Comparison of ENCODE assay signal across 22 cellular contexts in genomic region chr16:58422809-58423208, GRCh38. TPM values are rescaled to one million over a fixed set of nuclear protein-coding genes. Genes with fewer than 3 reads are reported as not detected.
A peak's percentile ranks its signal among the peaks of the same experiment; 100 is the strongest.
DNase-seq lines count a peak whose midpoint lies in the region; ATAC-seq, FAIRE-seq and TF ChIP-seq lines count a peak whose summit lies in the region.
"Had no signal": no experiment of that assay in that cellular context is flagged by ENCODE, and none has a peak within 500 bp of the region (broad histone marks: within the 10 kb centered on the region; RNA-seq: fewer than 3 reads in every experiment).

No MANE protein-coding gene starts in this region.

- H3K4me3 ChIP-seq in OCI-LY7 (ENCODE audit: low read depth, low read length, poor library complexity, severe bottlenecking) (peak overlapping the region; percentile 71), left ventricle myocardium inferior (peak overlapping the region; percentile 59), upper lobe of left lung (no peak overlapping the region)

- H3K36me3 ChIP-seq in OCI-LY7 (ENCODE audit: insufficient read depth, low read length) = peaks cover 28% of the 10 kb centered on the region
- H3K36me3 ChIP-seq in left ventricle myocardium inferior = no peaks in the 10 kb centered on the region
- H3K36me3 ChIP-seq in upper lobe of left lung = no peaks in the 10 kb centered on the region

- no peaks in the 10 kb centered on the region for H4K20me1 ChIP-seq in OCI-LY7 (ENCODE audit: insufficient read depth, low read length)

- BruUV-seq in OCI-LY7 (replicated peaks; lab: Mats Ljungman, UMichigan) = no TSS peak

- no peaks in the 10 kb centered on the region for H3K9me3 ChIP-seq in OCI-LY7 (ENCODE audit: low read length)
- H3K9me3 ChIP-seq in left ventricle myocardium inferior (replicated peaks) = no peaks in the 10 kb centered on the region
- no peaks in the 10 kb centered on the region for H3K9me3 ChIP-seq in upper lobe of left lung

- peaks cover 66% of the 10 kb centered on the region; the same call in 1 of the 2 replicates for H3K79me2 ChIP-seq in OCI-LY7 (ENCODE audit: insufficient read depth, low read depth, low read length)

- intact Hi-C loops in OCI-LY7 (cut with micrococcal nuclease; ENCODE audit: unreplicated experiment) = no loop called here
- intact Hi-C loops in left ventricle myocardium inferior (cut with micrococcal nuclease) = no loop called here

- H3K9me2 ChIP-seq in OCI-LY7 (ENCODE audit: insufficient read depth, low read length) = no peaks in the 10 kb centered on the region

- H3K27me3 ChIP-seq in left ventricle myocardium inferior (ENCODE audit: low read depth) = no peaks in the 10 kb centered on the region
- no peaks in the 10 kb centered on the region for H3K27me3 ChIP-seq in upper lobe of left lung

- ATAC-seq in HG03135 (IDR thresholded peaks at IDR 0.05; ENCODE audit: unreplicated experiment) (no peak), upper lobe of left lung (ENCODE audit: low FRiP score in 2 of 2) (no peak)
- ATAC-seq: HCT116, HepG2, SK-N-SH treated with all-trans-retinoic acid at 6 μM for 48 hours had no signal

- TF ChIP-seq CTCF in OCI-LY7 (conservative IDR thresholded peaks at IDR 0.05; ENCODE audit: low read length) (no peak), left ventricle myocardium inferior (IDR thresholded peaks at IDR 0.05; ENCODE audit: borderline replicate concordance) (no peak), upper lobe of left lung (IDR thresholded peaks at IDR 0.05) (no peak)

- H3K4me1 ChIP-seq in OCI-LY7 (ENCODE audit: insufficient read depth, low read length, poor library complexity, severe bottlenecking) (peaks cover 99% of the 10 kb centered on the region), left ventricle myocardium inferior (peaks cover 52% of the 10 kb centered on the region), upper lobe of left lung (peaks cover 0 to 16% (median 9%) of the 10 kb centered on the region in 4 donors)

- peak overlapping the region; percentile 72 for H3K4me2 ChIP-seq in OCI-LY7 (ENCODE audit: low read length)

- POLR2A ChIA-PET in OCI-LY7 (lab: Charles Lee) = interaction anchor here (8.3 kb wide), 1 partner anchor 32 kb away, joined by 66 read pairs; the partner anchor contains the start of gene GINS3

- no peak overlapping the region; the same call in 1 of the 2 replicates for H2AFZ ChIP-seq in OCI-LY7 (ENCODE audit: low read length)

- H3K27ac ChIP-seq in OCI-LY7 (ENCODE audit: low read depth, low read length, poor library complexity, severe bottlenecking) = peak overlapping the region; percentile 100
- H3K27ac ChIP-seq in left ventricle myocardium inferior (replicated peaks) = peak overlapping the region; percentile 95
- no peak overlapping the region for H3K27ac ChIP-seq in upper lobe of left lung
- H3K27ac ChIP-seq: 22Rv1 had no signal

- DNase-seq in DMS 273 (lab: John Stamatoyannopoulos, UW; ENCODE audit: unreplicated experiment) = peak; percentile 20
- DNase-seq in DMS 273 treated with DMSO at 0.1 percent for 48 hours (lab: John Stamatoyannopoulos, UW) = no peak
- no peak for DNase-seq in GM12891 (ENCODE audit: insufficient read length, low spot score)
- DNase-seq in OCI-LY7 (ENCODE audit: low spot score) = no peak
- DNase-seq in left ventricle myocardium inferior = peak; percentile 46
- DNase-seq in kidney tubule cell (ENCODE audit: low spot score) = no peak
- DNase-seq in upper lobe of left lung = no peak
- DNase-seq: AML-193; CD4-positive, CD25-positive, alpha-beta regulatory T cell; COR-L47; GOT3; KBM-7; MV-4-11; NCI-H1417; NCI-H1930; NCI-H446; SIG-M5 had no signal

- 81 to 82% methylated on average over 4 of the region's 4 CpGs for WGBS in upper lobe of left lung, 2 donors

- TF ChIP-seq POLR2A in GM12891 (IDR thresholded peaks at IDR 0.05; ENCODE audit: low read depth, low read length) (no peak), upper lobe of left lung (IDR thresholded peaks at IDR 0.05) (no peak)

- TF ChIP-seq EP300 in upper lobe of left lung (IDR thresholded peaks at IDR 0.05) = no peak

- peak; percentile 28 for FAIRE-seq in GM12891 (lab: Jason Lieb, UNC)
- FAIRE-seq: HepG2 had no signal

- CTCF ChIA-PET in OCI-LY7 (lab: Charles Lee; ENCODE audit: unreplicated experiment) = no interaction called here

TF ChIP-seq in GM12891, 5 proteins besides CTCF, POLR2A, EP300 and RAD21:
- TF ChIP-seq POU2F2 (IDR thresholded peaks at IDR 0.05; ENCODE audit: low read depth, low read length) = no peak
- TF ChIP-seq PAX5 (IDR thresholded peaks at IDR 0.05; ENCODE audit: insufficient read depth, low read length, severe bottlenecking) = no peak
- TF ChIP-seq POLR2AphosphoS5 (IDR thresholded peaks at IDR 0.05; ENCODE audit: low read depth, low read length) = no peak
- no peak for TF ChIP-seq SPI1 (IDR thresholded peaks at IDR 0.05; ENCODE audit: low read depth, low read length)
- TF ChIP-seq TAF1 (IDR thresholded peaks at IDR 0.05; ENCODE audit: low read depth, low read length) = no peak

RNA-seq across cellular contexts. Expression of gene GINS3, which starts 30.5 kb away (rescaled TPM):
- 11.9 TPM for polyA plus RNA-seq in GM12891 (2012; ENCODE audit: low read depth, missing spikeins)
- total RNA-seq in OCI-LY7 (2014; rRNA removed; shearing (Covaris generic)) = 35.7 and 49.1 TPM in 2 replicates
- 50.4 and 50.5 TPM in 2 replicates for total RNA-seq in OCI-LY7 (2022)
- total RNA-seq in left ventricle myocardium inferior = 4.7 TPM
- 1 to 10 TPM; 1.0 to 4.0 (median 2.9) TPM for total RNA-seq in upper lobe of left lung

Comparison
In these comparisons a context has a peak if more than half of its experiments do, and no peak if none do; other contexts are left out.
1. DNase-seq: peak in DMS 273 (single experiment) and left ventricle myocardium inferior (single experiment); none in DMS 273 treated with DMSO at 0.1 percent for 48 hours (single experiment), GM12891 (single experiment), OCI-LY7 (single experiment), kidney tubule cell (single experiment) and upper lobe of left lung (0 of 2).
2. H3K27ac ChIP-seq: peak in OCI-LY7 (single experiment) and left ventricle myocardium inferior (single experiment); none in upper lobe of left lung (0 of 4).
3. H3K4me3 ChIP-seq: peak in OCI-LY7 (single experiment) and left ventricle myocardium inferior (single experiment); none in upper lobe of left lung (0 of 4).